ENCODE assay signal across 17 cellular contexts in genomic region chr1:32331549-32331948, GRCh38. TPM values are rescaled to one million over a fixed set of nuclear protein-coding genes. Genes with fewer than 3 reads are reported as not detected.
DNase-seq lines count a peak whose midpoint lies in the region; ATAC-seq and TF ChIP-seq lines count a peak whose summit lies in the region.
"Had no signal": no experiment of that assay in that cellular context is flagged by ENCODE, and none has a peak within 500 bp of the region (broad histone marks: within the 10 kb centered on the region; RNA-seq: fewer than 3 reads in every experiment).

No MANE protein-coding gene starts in this region.

- DNase-seq in T-helper 1 cell (no peak), hepatocyte (ENCODE audit: low spot score) (no peak), substantia nigra (lab: John Stamatoyannopoulos, UW) (no peak), AG20443 (ENCODE audit: low spot score) (no peak), NAMALWA (ENCODE audit: low spot score) (no peak)
- DNase-seq: 8988T; CD4-positive, CD25-positive, alpha-beta regulatory T cell; effector memory CD8-positive, alpha-beta T cell; GOT3; left ventricle myocardium inferior; NCI-H69; Peyer's patch had no signal

- peak overlapping the region; percentile 12 for H3K27ac Mint-ChIP-seq in T-helper 1 cell treated with Interleukin-12 subunit alpha and Interleukin-12 subunit beta and Interleukin-4 antibody, amounts not matched to agents 30 μg/mL and 1 μg/mL, for 36 hours

- TF ChIP-seq CTCF in SU-DHL-6 (IDR thresholded peaks at IDR 0.05; ENCODE audit: insufficient read depth, low read length, poor library complexity, severe bottlenecking) (no peak), hepatocyte (IDR thresholded peaks at IDR 0.05; ENCODE audit: poor library complexity) (no peak)

- H3K9ac ChIP-seq in SU-DHL-6 (ENCODE audit: low read length) = no peak overlapping the region

- H4K20me1 ChIP-seq in SU-DHL-6 (ENCODE audit: low read depth, low read length) (no peaks in the 10 kb centered on the region), hepatocyte (ENCODE audit: insufficient read depth, poor library complexity, severe bottlenecking) (peaks cover 18% of the 10 kb centered on the region)

- H3K27me3 ChIP-seq in SU-DHL-6 (ENCODE audit: low read length) (no peaks in the 10 kb centered on the region), hepatocyte (no peaks in the 10 kb centered on the region)
- H3K27me3 ChIP-seq: Peyer's patch had no signal

- H3K4me1 ChIP-seq in hepatocyte (ENCODE audit: insufficient read depth) = peaks cover 8% of the 10 kb centered on the region

- no peaks in the 10 kb centered on the region for H3K9me3 Mint-ChIP-seq in T-helper 1 cell treated with Interleukin-12 subunit alpha and Interleukin-12 subunit beta and Interleukin-4 antibody, amounts not matched to agents 30 μg/mL and 1 μg/mL, for 36 hours
- H3K9me3 Mint-ChIP-seq: CD4-positive, CD25-positive, alpha-beta regulatory T cell; central memory CD8-positive, alpha-beta T cell; effector memory CD8-positive, alpha-beta T cell had no signal

- H3K36me3 ChIP-seq in SU-DHL-6 (ENCODE audit: low read length) (peaks cover 2% of the 10 kb centered on the region), hepatocyte (replicated peaks; ENCODE audit: insufficient read depth, low read depth) (no peaks in the 10 kb centered on the region)

- peak overlapping the region; percentile 68; the same call in 1 of the 2 replicates for H3K27ac ChIP-seq in SU-DHL-6 (ENCODE audit: low read depth, low read length)
- peak overlapping the region; percentile 70 for H3K27ac ChIP-seq in hepatocyte
- H3K27ac ChIP-seq in substantia nigra (ENCODE audit: low read depth, low read length, poor library complexity, severe bottlenecking) = peak overlapping the region; percentile 100
- H3K27ac ChIP-seq: left ventricle myocardium inferior, Peyer's patch, thoracic aorta had no signal

- peaks cover 43% of the 10 kb centered on the region for H3F3A ChIP-seq in SU-DHL-6 (ENCODE audit: insufficient read depth)

- H3K79me2 ChIP-seq in SU-DHL-6 (ENCODE audit: insufficient read depth, low read length) (peaks cover 10% of the 10 kb centered on the region; the same call in 1 of the 2 replicates), hepatocyte (peaks cover 34% of the 10 kb centered on the region)

- H3K4me3 ChIP-seq in SU-DHL-6 (ENCODE audit: insufficient read depth, low read length, poor library complexity, severe bottlenecking) = no peak overlapping the region
- H3K4me3 ChIP-seq in hepatocyte = no peak overlapping the region
- H3K4me3 ChIP-seq: left ventricle myocardium inferior, Peyer's patch, thoracic aorta had no signal

- ATAC-seq in HG02610 (IDR thresholded peaks at IDR 0.05; ENCODE audit: unreplicated experiment) = no peak
- ATAC-seq: effector memory CD8-positive, alpha-beta T cell had no signal

- no peaks in the 10 kb centered on the region for H3K27me3 Mint-ChIP-seq in T-helper 1 cell treated with Interleukin-12 subunit alpha and Interleukin-12 subunit beta and Interleukin-4 antibody, amounts not matched to agents 30 μg/mL and 1 μg/mL, for 36 hours (ENCODE audit: low read depth)
- H3K27me3 Mint-ChIP-seq: central memory CD8-positive, alpha-beta T cell; effector memory CD8-positive, alpha-beta T cell had no signal

- H2AFZ ChIP-seq in SU-DHL-6 (ENCODE audit: low read depth, low read length, severe bottlenecking) = no peak overlapping the region
- no peak overlapping the region for H2AFZ ChIP-seq in hepatocyte

- no peaks in the 10 kb centered on the region for H3K9me3 ChIP-seq in SU-DHL-6 (ENCODE audit: insufficient read depth, low read length)
- no peaks in the 10 kb centered on the region for H3K9me3 ChIP-seq in hepatocyte (ENCODE audit: low read depth)
- H3K9me3 ChIP-seq: left ventricle myocardium inferior, Peyer's patch, thoracic aorta had no signal

- H3K9me2 ChIP-seq in SU-DHL-6 (replicated peaks; ENCODE audit: insufficient read depth, low read length) = no peaks in the 10 kb centered on the region
- H3K9me2 ChIP-seq in hepatocyte (replicated peaks; ENCODE audit: insufficient read depth) = no peaks in the 10 kb centered on the region

- WGBS in hepatocyte (ENCODE audit: low lambda C conversion rate, missing lambda C conversion rate) = 90% methylated on average over 12 of the region's 12 CpGs

- peaks cover 52% of the 10 kb centered on the region for H3K36me3 Mint-ChIP-seq in T-helper 1 cell treated with Interleukin-12 subunit alpha and Interleukin-12 subunit beta and Interleukin-4 antibody, amounts not matched to agents 30 μg/mL and 1 μg/mL, for 36 hours (ENCODE audit: low read depth)

- no peak overlapping the region for H3K4me3 Mint-ChIP-seq in T-helper 1 cell treated with Interleukin-12 subunit alpha and Interleukin-12 subunit beta and Interleukin-4 antibody, amounts not matched to agents 30 μg/mL and 1 μg/mL, for 36 hours
- H3K4me3 Mint-ChIP-seq: central memory CD8-positive, alpha-beta T cell; effector memory CD8-positive, alpha-beta T cell had no signal

- peaks cover 22% of the 10 kb centered on the region for H3K4me1 Mint-ChIP-seq in T-helper 1 cell treated with Interleukin-12 subunit alpha and Interleukin-12 subunit beta and Interleukin-4 antibody, amounts not matched to agents 30 μg/mL and 1 μg/mL, for 36 hours (ENCODE audit: low read depth)

- H3K4me2 ChIP-seq in SU-DHL-6 (ENCODE audit: low read depth, low read length, poor library complexity, severe bottlenecking) = no peak overlapping the region
- no peak overlapping the region for H3K4me2 ChIP-seq in hepatocyte

RNA-seq across cellular contexts. Expression of gene MARCKSL1, which starts 4.5 kb away (rescaled TPM):
- 143 and 149 TPM in 2 replicates for total RNA-seq in hepatocyte
- 346 and 358 TPM in 2 replicates for polyA plus RNA-seq in hepatocyte

RNA-seq across cellular contexts. Expression of gene FAM229A, which starts 30.7 kb away (rescaled TPM):
- 4.2 and 5.4 TPM in 2 replicates for total RNA-seq in hepatocyte
- 3.4 and 5.2 TPM in 2 replicates for polyA plus RNA-seq in hepatocyte

RNA-seq across cellular contexts. Expression of gene TSSK3, which starts 30.8 kb away (rescaled TPM):
- total RNA-seq in hepatocyte = 1.4 TPM in 1 of 2 replicates, not detected in the other
- 1.4 and 1.5 TPM in 2 replicates for polyA plus RNA-seq in hepatocyte

RNA-seq across cellular contexts. Expression of gene HDAC1, which starts 39.7 kb away (rescaled TPM):
- total RNA-seq in hepatocyte = 94.6 and 95.8 TPM in 2 replicates
- polyA plus RNA-seq in hepatocyte = 108 and 117 TPM in 2 replicates
